16 cellular contexts compared by ENCODE assay signal in genomic region chr6:55174211-55175013, GRCh38. TPM values are rescaled to one million over a fixed set of nuclear protein-coding genes. Genes with fewer than 3 reads are reported as not detected.
DNase-seq lines count a peak whose midpoint lies in the region; ATAC-seq, FAIRE-seq and TF ChIP-seq lines count a peak whose summit lies in the region.
"Had no signal": no experiment of that assay in that cellular context is flagged by ENCODE, and none has a peak within 500 bp of the region (broad histone marks: within the 10 kb centered on the region; RNA-seq: fewer than 3 reads in every experiment).

Gene HCRTR2 (plus strand): TSS chr6:55174515. CDS start chr6:55174588, 73 bp downstream.

- H3K9me3 Mint-ChIP-seq in astrocyte (ENCODE audit: unreplicated experiment) = no peaks in the 10 kb centered on the region

- H3K4me1 ChIP-seq in astrocyte (ENCODE audit: insufficient read depth, low read length) (no peaks in the 10 kb centered on the region), iPS-18a (ENCODE audit: control insufficient read depth, low read depth, low read length) (peaks cover 11% of the 10 kb centered on the region), rectal smooth muscle tissue (ENCODE audit: control insufficient read depth, insufficient read depth, low read length) (no peaks in the 10 kb centered on the region)
- H3K4me1 ChIP-seq: ascending aorta had no signal

- no peaks in the 10 kb centered on the region for H4K20me1 ChIP-seq in astrocyte (ENCODE audit: insufficient read depth, low read length)

- H3K9ac ChIP-seq in astrocyte (ENCODE audit: low read length) = no peak within 1 kb of the TSS
- H3K9ac ChIP-seq in iPS-18a (ENCODE audit: low read length) = no peak within 1 kb of the TSS
- no peak within 1 kb of the TSS for H3K9ac ChIP-seq in rectal smooth muscle tissue (ENCODE audit: low read length)

- H3K27me3 ChIP-seq in astrocyte (ENCODE audit: insufficient read depth, low read length) = peaks cover 23% of the 10 kb centered on the region
- peaks cover 32% of the 10 kb centered on the region for H3K27me3 ChIP-seq in iPS-18a (ENCODE audit: control insufficient read depth, insufficient read depth, low read length)
- H3K27me3 ChIP-seq in rectal smooth muscle tissue (ENCODE audit: control insufficient read depth, insufficient read depth, low read length) = no peaks in the 10 kb centered on the region
- H3K27me3 ChIP-seq: ascending aorta had no signal

- H3K27ac ChIP-seq in astrocyte (ENCODE audit: low read depth, low read length) (no peak within 1 kb of the TSS), iPS-18a (ENCODE audit: low read length) (no peak within 1 kb of the TSS), rectal smooth muscle tissue (ENCODE audit: low read depth, low read length) (no peak within 1 kb of the TSS)
- H3K27ac ChIP-seq: ascending aorta had no signal

- peak; percentile 11 for DNase-seq in HEK293T (ENCODE audit: extremely low spot score)
- DNase-seq in astrocyte (ENCODE audit: low read depth) = no peak
- no peak for DNase-seq in DMS79 (lab: John Stamatoyannopoulos, UW)
- DNase-seq in NCI-H1417 (lab: John Stamatoyannopoulos, UW) = no peak
- DNase-seq: activated CD4-positive, CD25-positive, alpha-beta regulatory T cell; activated T-cell treated with anti-CD3 and anti-CD28 coated beads, Interleukin-2, amount 50 U/mL, for 48 hours; CD8-positive, alpha-beta T cell; NCI-H345; SHP77 treated with DMSO at 0.1 percent for 48 hours had no signal

- H3K4me2 ChIP-seq in astrocyte (ENCODE audit: low read length) = peak within 1 kb of the TSS; percentile 77

- no peak within 1 kb of the TSS for H3K27ac Mint-ChIP-seq in astrocyte (ENCODE audit: unreplicated experiment)
- H3K27ac Mint-ChIP-seq: CD8-positive, alpha-beta T cell had no signal

- CTCF ChIA-PET in HEK293T (lab: Yijun Ruan, JAX) = interaction anchor here (0.7 to 1.5 kb wide), 2 partner anchors 9 to 451 kb away, joined by 4 read pairs; no protein-coding TSS in a partner anchor

- H3K4me3 ChIP-seq in astrocyte (ENCODE audit: insufficient read depth, low read depth, low read length) = no peak within 1 kb of the TSS
- peak within 1 kb of the TSS; percentile 73 for H3K4me3 ChIP-seq in iPS-18a (ENCODE audit: low read length)
- H3K4me3 ChIP-seq in rectal smooth muscle tissue (ENCODE audit: low read length) = peak within 1 kb of the TSS; percentile 45
- H3K4me3 ChIP-seq: lung had no signal

- POLR2A ChIA-PET in HEK293T (lab: Yijun Ruan, JAX) = no interaction called here

- peak within 1 kb of the TSS; percentile 76 for H3K4me3 Mint-ChIP-seq in astrocyte (ENCODE audit: unreplicated experiment)
- H3K4me3 Mint-ChIP-seq: CD8-positive, alpha-beta T cell had no signal

- no peak for TF ChIP-seq CTCF in astrocyte (IDR thresholded peaks at IDR 0.05; ENCODE audit: insufficient read depth, low read depth, low read length)

- no peaks in the 10 kb centered on the region for H3K36me3 ChIP-seq in astrocyte (ENCODE audit: insufficient read depth, low read length)
- H3K36me3 ChIP-seq in iPS-18a (ENCODE audit: control insufficient read depth, low read depth, low read length) = no peaks in the 10 kb centered on the region
- H3K36me3 ChIP-seq in rectal smooth muscle tissue (ENCODE audit: control insufficient read depth, insufficient read depth, low read length) = no peaks in the 10 kb centered on the region
- H3K36me3 ChIP-seq: ascending aorta had no signal

- FAIRE-seq in astrocyte (lab: Jason Lieb, UNC) = no peak

- H3K36me3 Mint-ChIP-seq in astrocyte (ENCODE audit: low read depth, unreplicated experiment) = no peaks in the 10 kb centered on the region
- H3K36me3 Mint-ChIP-seq: CD8-positive, alpha-beta T cell had no signal

- no peaks in the 10 kb centered on the region for H3K79me2 ChIP-seq in astrocyte (ENCODE audit: insufficient read depth, low read length)

- ATAC-seq in HG03457 (IDR thresholded peaks at IDR 0.05; ENCODE audit: unreplicated experiment) (no peak), GM18907 (IDR thresholded peaks at IDR 0.05; ENCODE audit: unreplicated experiment) (no peak)
- ATAC-seq: CD8-positive, alpha-beta T cell had no signal

- no peaks in the 10 kb centered on the region for H3K9me3 ChIP-seq in astrocyte (ENCODE audit: insufficient read depth, low read depth, low read length)
- no peaks in the 10 kb centered on the region for H3K9me3 ChIP-seq in iPS-18a (ENCODE audit: control insufficient read depth, low read depth, low read length)
- H3K9me3 ChIP-seq: ascending aorta had no signal

- peaks cover 36% of the 10 kb centered on the region for H3K27me3 Mint-ChIP-seq in astrocyte (ENCODE audit: low read depth, unreplicated experiment)

- H2AFZ ChIP-seq in astrocyte (ENCODE audit: low read depth, low read length) = peak within 1 kb of the TSS; percentile 75

- peaks cover 4% of the 10 kb centered on the region for H3K4me1 Mint-ChIP-seq in astrocyte (ENCODE audit: low read depth, unreplicated experiment)

TF ChIP-seq in HEK293T, 16 proteins besides CTCF, POLR2A, EP300 and RAD21:
- TF ChIP-seq LEF1 (IDR thresholded peaks at IDR 0.05; ENCODE audit: borderline replicate concordance) (no peak), ARNT (IDR thresholded peaks at IDR 0.05) (no peak), ZNF384 (IDR thresholded peaks at IDR 0.05) (no peak), SP1 (IDR thresholded peaks at IDR 0.05) (no peak), BHLHE40 (IDR thresholded peaks at IDR 0.05; ENCODE audit: borderline replicate concordance) (no peak), ELF4 (IDR thresholded peaks at IDR 0.05) (no peak)
TF ChIP-seq in HEK293T: peak in this region for 0.

RNA-seq across cellular contexts. Expression of gene HCRTR2, which starts in this region (rescaled TPM):
- total RNA-seq in astrocyte = 0.23 and 0.36 TPM in 2 replicates
- total RNA-seq: ascending aorta; CD8-positive, alpha-beta T cell; lung; M059J had no signal
